Comparison of ENCODE assay signal across 30 cellular contexts in the genomic region with DNA sequence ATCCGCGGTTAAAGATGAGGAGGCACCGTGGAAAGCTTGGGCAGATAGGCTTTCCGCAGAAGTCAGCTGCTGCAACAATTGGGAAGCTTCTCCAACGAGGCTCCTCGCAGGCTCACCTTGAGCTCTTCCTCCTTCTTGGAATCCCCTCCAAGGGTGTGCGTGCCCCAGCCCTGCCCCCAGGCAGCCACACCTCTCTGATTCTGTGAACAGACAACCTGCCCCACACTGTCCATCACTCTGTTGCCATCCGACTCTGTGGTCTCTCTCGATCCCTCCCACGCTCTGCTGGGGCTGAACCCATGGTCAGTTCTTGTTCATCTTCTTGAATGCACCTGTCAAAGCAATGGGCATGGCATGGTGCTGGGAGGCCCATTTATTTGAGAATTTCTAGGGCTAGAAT. TPM values are rescaled to one million over a fixed set of nuclear protein-coding genes. Genes with fewer than 3 reads are reported as not detected.
"Had no signal": no experiment of that assay in that cellular context is flagged by ENCODE, and none has a peak within 500 bp of the region (broad histone marks: within the 10 kb centered on the region; RNA-seq: fewer than 3 reads in every experiment).

No MANE protein-coding gene starts in this region.

- H3K27ac Mint-ChIP-seq: activated CD4-positive, alpha-beta T cell treated with anti-CD3 and anti-CD28 coated beads, Interleukin-2, amount 10 ng/mL, durations not matched to agents 24 days and 14 days; activated CD8-positive, alpha-beta T cell treated with anti-CD3 and anti-CD28 coated beads for 36 hours; activated naive CD4-positive, alpha-beta T cell treated with anti-CD3 and anti-CD28 coated beads for 36 hours; activated T-cell treated with anti-CD3 and anti-CD28 coated beads, Interleukin-2, amount 50 U/mL, for 72 hours; activated T-helper 17 cell treated with anti-CD3 and anti-CD28 coated beads, Interleukin-2, amount 50 U/mL, for 72 hours; T-helper 1 cell treated with Interleukin-12 subunit alpha and Interleukin-12 subunit beta and Interleukin-4 antibody, amounts not matched to agents 30 μg/mL and 1 μg/mL, for 36 hours; T-helper 2 cell treated with Interferon-gamma antibody and Interleukin-4, amounts not matched to agents 5 μg/mL and 100 μg/mL, for 36 hours had no signal

- H3K4me1 ChIP-seq: SJSA1 had no signal

- H3K27ac ChIP-seq: brain microvascular endothelial cell, SJSA1 had no signal

- H3K9me3 ChIP-seq: SK-N-SH had no signal

- H3K9me3 Mint-ChIP-seq: activated CD4-positive, alpha-beta T cell treated with anti-CD3 and anti-CD28 coated beads, Interleukin-2, amount 10 ng/mL, durations not matched to agents 24 days and 14 days; activated naive CD4-positive, alpha-beta T cell treated with anti-CD3 and anti-CD28 coated beads for 36 hours; activated T-cell treated with anti-CD3 and anti-CD28 coated beads, Interleukin-2, amount 50 U/mL, for 72 hours; activated T-helper 17 cell treated with anti-CD3 and anti-CD28 coated beads, Interleukin-2, amount 50 U/mL, for 72 hours; central memory CD8-positive, alpha-beta T cell; T-helper 1 cell treated with Interleukin-12 subunit alpha and Interleukin-12 subunit beta and Interleukin-4 antibody, amounts not matched to agents 30 μg/mL and 1 μg/mL, for 36 hours; T-helper 2 cell treated with Interferon-gamma antibody and Interleukin-4, amounts not matched to agents 5 μg/mL and 100 μg/mL, for 36 hours had no signal

- H3K4me3 Mint-ChIP-seq: activated CD4-positive, alpha-beta T cell treated with anti-CD3 and anti-CD28 coated beads, Interleukin-2, amount 10 ng/mL, durations not matched to agents 24 days and 14 days; activated CD8-positive, alpha-beta T cell treated with anti-CD3 and anti-CD28 coated beads for 36 hours; activated naive CD4-positive, alpha-beta T cell treated with anti-CD3 and anti-CD28 coated beads for 36 hours; activated T-cell treated with anti-CD3 and anti-CD28 coated beads, Interleukin-2, amount 50 U/mL, for 72 hours; activated T-helper 17 cell treated with anti-CD3 and anti-CD28 coated beads, Interleukin-2, amount 50 U/mL, for 72 hours; central memory CD8-positive, alpha-beta T cell; T-helper 1 cell treated with Interleukin-12 subunit alpha and Interleukin-12 subunit beta and Interleukin-4 antibody, amounts not matched to agents 30 μg/mL and 1 μg/mL, for 36 hours; T-helper 2 cell treated with Interferon-gamma antibody and Interleukin-4, amounts not matched to agents 5 μg/mL and 100 μg/mL, for 36 hours had no signal

- H3K36me3 ChIP-seq: brain microvascular endothelial cell, SJSA1 had no signal

- H3K27me3 ChIP-seq: brain microvascular endothelial cell, SJSA1 had no signal

- H3K4me3 ChIP-seq: SJSA1 had no signal

- ATAC-seq: activated CD8-positive, alpha-beta T cell treated with anti-CD3 and anti-CD28 coated beads for 36 hours; activated naive CD4-positive, alpha-beta T cell treated with anti-CD3 and anti-CD28 coated beads, Interleukin-2, amount 50 U/mL, for 72 hours; activated T-cell treated with anti-CD3 and anti-CD28 coated beads, Interleukin-2, amount 50 U/mL, for 72 hours; activated T-helper 17 cell treated with anti-CD3 and anti-CD28 coated beads, Interleukin-2, amount 50 U/mL, for 72 hours; Panc1 had no signal

- H3K36me3 Mint-ChIP-seq: activated naive CD4-positive, alpha-beta T cell treated with anti-CD3 and anti-CD28 coated beads, Interleukin-2, amount 50 U/mL, for 72 hours had no signal

- DNase-seq: activated CD4-positive, alpha-beta T cell treated with anti-CD3 and anti-CD28 coated beads, Interleukin-2, amount 10 ng/mL, durations not matched to agents 24 days and 14 days; activated CD4-positive, alpha-beta T cell treated with anti-CD3 and anti-CD28 coated beads, Interleukin-2, amount 50 U/mL, for 4 hours; activated CD8-positive, alpha-beta T cell treated with anti-CD3 and anti-CD28 coated beads for 36 hours; activated gamma-delta T cell treated with Interleukin-2 at 50 U/mL for 16 hours; activated naive CD4-positive, alpha-beta T cell treated with anti-CD3 and anti-CD28 coated beads for 36 hours; activated T-cell treated with anti-CD3 and anti-CD28 coated beads, Interleukin-2, amount 50 U/mL, for 1 hour; activated T-cell treated with anti-CD3 and anti-CD28 coated beads, Interleukin-2, amount 50 U/mL, for 72 hours; amniotic stem cell; brain microvascular endothelial cell; MM.1S; MV-4-11; NCI-H1092; NCI-H1436 treated with DMSO at 0.1 percent for 48 hours; NCI-H1694 treated with DMSO at 0.1 percent for 48 hours; NCI-H2029; NCI-H345; NCI-H524 treated with DMSO at 0.1 percent for 48 hours; SHP77 treated with DMSO at 0.1 percent for 48 hours; SK-N-SH had no signal

- H3K27me3 Mint-ChIP-seq: activated CD4-positive, alpha-beta T cell treated with anti-CD3 and anti-CD28 coated beads, Interleukin-2, amount 10 ng/mL, durations not matched to agents 24 days and 14 days; activated CD8-positive, alpha-beta T cell treated with anti-CD3 and anti-CD28 coated beads for 36 hours; central memory CD8-positive, alpha-beta T cell had no signal

- H3K4me1 Mint-ChIP-seq: activated CD4-positive, alpha-beta T cell treated with anti-CD3 and anti-CD28 coated beads, Interleukin-2, amount 10 ng/mL, durations not matched to agents 24 days and 14 days; activated T-helper 17 cell treated with anti-CD3 and anti-CD28 coated beads, Interleukin-2, amount 50 U/mL, for 72 hours had no signal

RNA-seq across cellular contexts. Expression of a gene that starts 31.5 kb away (rescaled TPM):
- total RNA-seq: activated CD4-positive, alpha-beta T cell treated with anti-CD3 and anti-CD28 coated beads, Interleukin-2, amount 10 ng/mL, durations not matched to agents 24 days and 14 days; LHCN-M2; RPMI7951; SJSA1 had no signal

RNA-seq across cellular contexts. Expression of a gene that starts 58.7 kb away (rescaled TPM):
- total RNA-seq: activated CD4-positive, alpha-beta T cell treated with anti-CD3 and anti-CD28 coated beads, Interleukin-2, amount 10 ng/mL, durations not matched to agents 24 days and 14 days; activated CD8-positive, alpha-beta memory T cell treated with anti-CD3 and anti-CD28 coated beads for 36 hours; activated CD8-positive, alpha-beta T cell treated with anti-CD3 and anti-CD28 coated beads for 36 hours; LHCN-M2; NCI-H460; SJSA1 had no signal
